8 cellular contexts compared by ENCODE assay signal in the genomic region with DNA sequence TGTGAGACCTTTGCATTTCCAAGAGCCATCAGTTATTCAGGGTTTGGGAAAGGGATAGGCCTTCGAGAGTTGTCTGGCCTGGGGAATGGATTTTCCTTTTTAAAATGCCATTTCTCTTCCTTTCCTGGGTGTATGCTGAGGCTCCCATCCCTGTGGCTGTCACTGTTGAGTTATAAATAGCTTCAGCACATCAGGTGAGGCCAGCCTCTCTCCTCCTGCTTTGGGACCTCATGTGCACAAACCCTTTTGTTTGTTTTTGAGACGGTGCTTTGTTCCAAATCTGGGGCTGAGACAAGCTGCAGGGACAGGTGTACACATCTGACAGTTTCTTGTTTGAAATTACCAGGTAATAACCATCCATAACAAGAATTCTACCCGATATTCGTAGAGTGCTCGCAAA. TPM values are rescaled to one million over a fixed set of nuclear protein-coding genes. Genes with fewer than 3 reads are reported as not detected.
DNase-seq lines count a peak whose midpoint lies in the region; ATAC-seq and TF ChIP-seq lines count a peak whose summit lies in the region.

No MANE protein-coding gene starts in this region.

- CTCF ChIA-PET in BJ (lab: Yijun Ruan, JAX), result interaction anchor here (4.4 kb wide), 1 partner anchor 20 kb away, joined by 23 read pairs; no protein-coding TSS in a partner anchor

- no peak for ATAC-seq in HG03095 (IDR thresholded peaks at IDR 0.05; ENCODE audit: unreplicated experiment)
- no peak for ATAC-seq in sciatic nerve
- no peak for ATAC-seq in GM18498 (IDR thresholded peaks at IDR 0.05; ENCODE audit: unreplicated experiment)

- H3K27ac ChIP-seq in dorsolateral prefrontal cortex (peak overlapping the region; percentile 82 to 100 (median 99)), neural cell (ENCODE audit: low read length) (no peak overlapping the region)

- no peaks in the 10 kb centered on the region for H3F3A ChIP-seq in neural cell (ENCODE audit: insufficient read depth, low read length, poor library complexity, severe bottlenecking)

- peaks cover 5% of the 10 kb centered on the region for H3K36me3 ChIP-seq in BJ (ENCODE audit: control insufficient read depth, insufficient read depth, low read length)
- H3K36me3 ChIP-seq in neural cell (ENCODE audit: insufficient read depth, low read length), result no peaks in the 10 kb centered on the region

- POLR2A ChIA-PET in BJ (lab: Charles Lee), result no interaction called here

- H3K9me3 ChIP-seq in neural cell (ENCODE audit: low read length), result no peaks in the 10 kb centered on the region

- H3K27me3 Mint-ChIP-seq in IgD-negative memory B cell, result no peaks in the 10 kb centered on the region

- TF ChIP-seq CTCF in BJ (IDR thresholded peaks at IDR 0.05; ENCODE audit: insufficient read depth, low read depth, low read length) (no peak), dorsolateral prefrontal cortex (IDR thresholded peaks at IDR 0.05 in 54 of 56, conservative IDR thresholded peaks at IDR 0.05 in 2 of 56; ENCODE audit: low read depth in 1 of 56, partially characterized antibody in 56 of 56) (no peak), neural cell (IDR thresholded peaks at IDR 0.05; ENCODE audit: poor library complexity, severe bottlenecking) (no peak)

- no peaks in the 10 kb centered on the region for H3K9me3 Mint-ChIP-seq in IgD-negative memory B cell

- intact Hi-C loops in dorsolateral prefrontal cortex (cut with DNase I) (no loop called here), sciatic nerve (cut with DNase I) (no loop called here)

- H3K4me3 ChIP-seq in BJ (ENCODE audit: low read depth, low read length) (peak overlapping the region; percentile 70), dorsolateral prefrontal cortex (peak overlapping the region; percentile 65 to 96 (median 86)), neural cell (ENCODE audit: low read length) (peak overlapping the region; percentile 82)

- no peaks in the 10 kb centered on the region for H3K27me3 ChIP-seq in BJ (ENCODE audit: control insufficient read depth, insufficient read depth, low read length)
- H3K27me3 ChIP-seq in dorsolateral prefrontal cortex, result no peaks in the 10 kb centered on the region
- no peaks in the 10 kb centered on the region for H3K27me3 ChIP-seq in neural cell (ENCODE audit: insufficient read depth, low read depth, low read length)

- H3K4me2 ChIP-seq in neural cell (ENCODE audit: low read length), result peak overlapping the region; percentile 73

- no peak overlapping the region for H2AFZ ChIP-seq in neural cell (ENCODE audit: low read depth, low read length)

- no peak for TF ChIP-seq RAD21 in neural cell (conservative IDR thresholded peaks at IDR 0.05)

- H3K79me2 ChIP-seq in neural cell (replicated peaks; ENCODE audit: insufficient read depth, low read length), result peaks cover 3% of the 10 kb centered on the region

- H3K9ac ChIP-seq in neural cell (ENCODE audit: low read length), result peak overlapping the region; percentile 77

- no peaks in the 10 kb centered on the region for H3K36me3 Mint-ChIP-seq in IgD-negative memory B cell

- H4K20me1 ChIP-seq in neural cell (ENCODE audit: insufficient read depth), result no peaks in the 10 kb centered on the region

- H3K9me2 ChIP-seq in neural cell (ENCODE audit: insufficient read depth, low read length), result no peaks in the 10 kb centered on the region

- peaks cover 2 to 8% (median 4%) of the 10 kb centered on the region in 3 donors for H3K4me1 Mint-ChIP-seq in IgD-negative memory B cell

- no peak for TF ChIP-seq EP300 in neural cell (conservative IDR thresholded peaks at IDR 0.05; ENCODE audit: poor library complexity, severe bottlenecking)

- H3K4me3 Mint-ChIP-seq in IgD-negative memory B cell, result peak overlapping the region; percentile 62 to 98 (median 90)

- H3K27ac Mint-ChIP-seq in IgD-negative memory B cell, result peak overlapping the region in 1 of 3 donors; percentile 97

- DNase-seq in BJ (ENCODE audit: low read depth) (no peak), dorsolateral prefrontal cortex (no peak), sciatic nerve (ENCODE audit: low spot score) (no peak), MV-4-11 (lab: John Stamatoyannopoulos, UW) (no peak)

TF ChIP-seq in neural cell, 6 proteins besides CTCF, POLR2A, EP300 and RAD21:
- TF ChIP-seq MXI1 (conservative IDR thresholded peaks at IDR 0.05; ENCODE audit: poor library complexity, severe bottlenecking), result no peak
- TF ChIP-seq SMC3 (conservative IDR thresholded peaks at IDR 0.05; ENCODE audit: poor library complexity), result no peak
- no peak for TF ChIP-seq TAF1 (IDR thresholded peaks at IDR 0.05; ENCODE audit: low read depth)
- TF ChIP-seq, protein P1, sequence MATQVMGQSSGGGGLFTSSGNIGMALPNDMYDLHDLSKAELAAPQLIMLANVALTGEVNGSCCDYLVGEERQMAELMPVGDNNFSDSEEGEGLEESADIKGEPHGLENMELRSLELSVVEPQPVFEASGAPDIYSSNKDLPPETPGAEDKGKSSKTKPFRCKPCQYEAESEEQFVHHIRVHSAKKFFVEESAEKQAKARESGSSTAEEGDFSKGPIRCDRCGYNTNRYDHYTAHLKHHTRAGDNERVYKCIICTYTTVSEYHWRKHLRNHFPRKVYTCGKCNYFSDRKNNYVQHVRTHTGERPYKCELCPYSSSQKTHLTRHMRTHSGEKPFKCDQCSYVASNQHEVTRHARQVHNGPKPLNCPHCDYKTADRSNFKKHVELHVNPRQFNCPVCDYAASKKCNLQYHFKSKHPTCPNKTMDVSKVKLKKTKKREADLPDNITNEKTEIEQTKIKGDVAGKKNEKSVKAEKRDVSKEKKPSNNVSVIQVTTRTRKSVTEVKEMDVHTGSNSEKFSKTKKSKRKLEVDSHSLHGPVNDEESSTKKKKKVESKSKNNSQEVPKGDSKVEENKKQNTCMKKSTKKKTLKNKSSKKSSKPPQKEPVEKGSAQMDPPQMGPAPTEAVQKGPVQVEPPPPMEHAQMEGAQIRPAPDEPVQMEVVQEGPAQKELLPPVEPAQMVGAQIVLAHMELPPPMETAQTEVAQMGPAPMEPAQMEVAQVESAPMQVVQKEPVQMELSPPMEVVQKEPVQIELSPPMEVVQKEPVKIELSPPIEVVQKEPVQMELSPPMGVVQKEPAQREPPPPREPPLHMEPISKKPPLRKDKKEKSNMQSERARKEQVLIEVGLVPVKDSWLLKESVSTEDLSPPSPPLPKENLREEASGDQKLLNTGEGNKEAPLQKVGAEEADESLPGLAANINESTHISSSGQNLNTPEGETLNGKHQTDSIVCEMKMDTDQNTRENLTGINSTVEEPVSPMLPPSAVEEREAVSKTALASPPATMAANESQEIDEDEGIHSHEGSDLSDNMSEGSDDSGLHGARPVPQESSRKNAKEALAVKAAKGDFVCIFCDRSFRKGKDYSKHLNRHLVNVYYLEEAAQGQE (IDR thresholded peaks at IDR 0.05; ENCODE audit: borderline replicate concordance), result no peak
- TF ChIP-seq EZH2 (IDR thresholded peaks at IDR 0.05; ENCODE audit: borderline replicate concordance, insufficient read depth, low read length, poor library complexity, severe bottlenecking), result no peak
- TF ChIP-seq POLR2AphosphoS5 (IDR thresholded peaks at IDR 0.05), result no peak

RNA-seq across cellular contexts. Expression of a gene that starts 1.3 kb away (rescaled TPM):
- polyA plus RNA-seq in BJ (2011; rRNA removed) (21.0 and 28.7 TPM in 2 replicates), IgD-negative memory B cell (2.9 TPM), neural cell (4.1 and 4.9 TPM in 2 replicates)
- polyA minus RNA-seq in BJ (2011; rRNA and poly(A)+ RNA removed), result 26.2 and 39.5 TPM in 2 replicates
- total RNA-seq in dorsolateral prefrontal cortex (100 to 1,000 TPM in 77 of 120 experiments, 10 to 100 TPM in 43; 47.8 to 173 (median 111) TPM), sciatic nerve (36.5 TPM)
- 7.1 TPM in 2 replicates for polyA minus RNA-seq in neural cell
